In genomic region chr22:30754971-30755759, GRCh38 we compare ENCODE assay signal across 8 cellular contexts.
A peak's percentile ranks its signal among the peaks of the same experiment; 100 is the strongest.
DNase-seq lines count a peak whose midpoint lies in the region; ATAC-seq lines count a peak whose summit lies in the region.

No MANE protein-coding gene starts in this region.

- H3K36me3 Mint-ChIP-seq in central memory CD8-positive, alpha-beta T cell (ENCODE audit: insufficient read depth): no peaks in the 10 kb centered on the region

- peaks cover 15% of the 10 kb centered on the region for H3K27me3 Mint-ChIP-seq in central memory CD8-positive, alpha-beta T cell

- no peaks in the 10 kb centered on the region for H3K4me1 Mint-ChIP-seq in central memory CD8-positive, alpha-beta T cell

- no peak overlapping the region for H3K4me3 Mint-ChIP-seq in central memory CD8-positive, alpha-beta T cell

- intact Hi-C loops in left colon (cut with DNase I, micrococcal nuclease): loop anchor here in 1 of 2 donors (5.0 kb wide), 1 partner anchor 123 kb away; no protein-coding TSS in a partner anchor

- no peaks in the 10 kb centered on the region for H3K9me3 Mint-ChIP-seq in central memory CD8-positive, alpha-beta T cell

- H3K27ac Mint-ChIP-seq in central memory CD8-positive, alpha-beta T cell (ENCODE audit: low read depth): no peak overlapping the region

- peak; percentile 52 for ATAC-seq in central memory CD8-positive, alpha-beta T cell (replicated peaks; ENCODE audit: extremely low read depth, poor library complexity, severe bottlenecking)
- ATAC-seq in left colon: peak; percentile 96
- no peak for ATAC-seq in GM21423 (IDR thresholded peaks at IDR 0.05; ENCODE audit: unreplicated experiment)

- peak; percentile 46 for DNase-seq in SIG-M5 treated with dmso at 0.1 percent for 504 hours (lab: John Stamatoyannopoulos, UW; ENCODE audit: unreplicated experiment)
- no peak for DNase-seq in SIG-M5 (lab: John Stamatoyannopoulos, UW)
- DNase-seq in NCI-H1105 treated with DMSO at 0.1 percent for 48 hours (lab: John Stamatoyannopoulos, UW): peak; percentile 22
- DNase-seq in UCSD-AML1 (lab: John Stamatoyannopoulos, UW; ENCODE audit: unreplicated experiment): peak; percentile 34
- DNase-seq in central memory CD8-positive, alpha-beta T cell (ENCODE audit: low spot score in 2 of 2): no peak
- DNase-seq in left colon: peak; percentile 50 to 65
- DNase-seq in stimulated activated CD4-positive, alpha-beta T cell treated with anti-CD3 and anti-CD28 coated beads, Interleukin-4, amount 100 ng/mL, for 4 hours: peak; percentile 38 to 47

Comparison
In these comparisons a context has a peak if more than half of its experiments do, and no peak if none do; other contexts are left out.
1. DNase-seq: peak in SIG-M5 treated with dmso at 0.1 percent for 504 hours (single experiment), NCI-H1105 treated with DMSO at 0.1 percent for 48 hours (single experiment), UCSD-AML1 (single experiment), left colon (2 of 2) and stimulated activated CD4-positive, alpha-beta T cell treated with anti-CD3 and anti-CD28 coated beads, Interleukin-4, amount 100 ng/mL, for 4 hours (2 of 2); none in SIG-M5 (single experiment) and central memory CD8-positive, alpha-beta T cell (0 of 2).